ENCODE assay signal across 8 cellular contexts in the genomic region with DNA sequence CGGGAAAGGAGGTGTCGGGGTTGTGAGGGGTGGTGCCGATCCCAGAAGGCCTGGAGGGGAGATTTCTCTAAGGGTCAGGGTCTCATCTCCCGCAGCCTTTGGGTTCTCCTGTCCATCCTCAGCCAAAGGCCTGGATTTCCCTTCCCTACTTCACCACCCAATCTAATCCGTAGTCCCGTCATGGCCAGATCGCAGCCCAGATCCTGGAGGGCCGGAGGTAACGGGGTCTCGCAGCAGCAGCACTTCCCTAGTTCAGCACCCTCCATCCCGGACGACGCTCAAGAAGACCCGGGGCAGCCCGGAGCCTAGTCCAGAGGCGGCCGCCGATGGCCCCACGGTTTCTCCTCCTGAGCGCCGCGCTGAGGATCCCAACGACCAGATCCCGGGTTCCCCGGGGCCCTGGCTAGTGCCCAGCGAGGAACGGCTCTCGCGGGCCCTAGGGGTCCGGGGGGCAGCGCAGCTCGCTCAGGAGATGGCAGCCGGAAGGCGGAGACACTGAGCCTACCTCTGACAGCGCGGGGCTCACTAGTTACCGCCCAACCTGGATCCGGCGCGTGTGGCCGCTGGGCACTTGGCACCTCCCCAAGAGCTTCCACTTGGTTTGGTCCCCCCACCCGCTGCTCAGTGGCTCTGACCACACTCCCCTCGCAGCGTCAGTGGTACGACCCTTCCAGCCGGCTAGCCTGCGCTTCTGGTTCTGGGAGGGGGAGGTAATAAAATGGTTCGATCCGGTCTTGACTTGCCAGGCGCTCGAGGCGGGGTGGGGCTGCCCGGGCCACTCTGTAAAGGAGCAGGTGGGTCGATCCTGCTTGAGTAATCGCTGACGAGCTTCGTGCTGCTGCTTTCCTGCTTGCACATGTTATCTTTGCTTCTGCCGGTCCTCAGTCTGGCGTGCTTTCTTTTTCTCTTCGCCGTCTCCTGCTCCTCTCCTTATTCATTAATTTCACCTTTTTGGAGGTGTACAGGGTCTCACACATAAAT. TPM values are rescaled to one million over a fixed set of nuclear protein-coding genes. Genes with fewer than 3 reads are reported as not detected.
DNase-seq lines count a peak whose midpoint lies in the region; ATAC-seq and TF ChIP-seq lines count a peak whose summit lies in the region.

No MANE protein-coding gene starts in this region.

- peak overlapping the region; percentile 99 for H3K27ac Mint-ChIP-seq in activated CD4-positive, alpha-beta memory T cell treated with anti-CD3 and anti-CD28 coated beads, Interleukin-2, amount 10 ng/mL, durations not matched to agents 7 days and 5 days

- peak overlapping the region; percentile 80 for H3K4me3 Mint-ChIP-seq in activated CD4-positive, alpha-beta memory T cell treated with anti-CD3 and anti-CD28 coated beads, Interleukin-2, amount 10 ng/mL, durations not matched to agents 7 days and 5 days

- CTCF ChIA-PET in activated CD4-positive, alpha-beta memory T cell treated with anti-CD3 and anti-CD28 coated beads, Interleukin-2, amount 10 ng/mL, durations not matched to agents 7 days and 5 days (lab: Charles Lee), result interaction anchor here (0.9 to 3.4 kb wide), 6 partner anchors 11 to 518 kb away, joined by 3 to 20 read pairs (median 7); a partner anchor contains a TSS

- ATAC-seq in HG02610 (IDR thresholded peaks at IDR 0.05; ENCODE audit: unreplicated experiment), result peak; percentile 30
- ATAC-seq in lower lobe of right lung, result peak; percentile 43 to 61

- H3K9ac ChIP-seq in duodenal mucosa (ENCODE audit: low read depth in 1 of 2, low read length in 2 of 2), result peak overlapping the region; percentile 71 to 80

- peak overlapping the region; percentile 63 to 66 for H3K4me3 ChIP-seq in duodenal mucosa (ENCODE audit: low read depth in 1 of 2, low read length in 2 of 2)
- peak overlapping the region; percentile 51 for H3K4me3 ChIP-seq in lower lobe of right lung

- H3K9me3 Mint-ChIP-seq in activated CD4-positive, alpha-beta memory T cell treated with anti-CD3 and anti-CD28 coated beads, Interleukin-2, amount 10 ng/mL, durations not matched to agents 7 days and 5 days, result no peaks in the 10 kb centered on the region

- POLR2A ChIA-PET in activated CD4-positive, alpha-beta memory T cell treated with anti-CD3 and anti-CD28 coated beads, Interleukin-2, amount 10 ng/mL, durations not matched to agents 7 days and 5 days (lab: Charles Lee), result interaction anchor here (0.9 to 2.6 kb wide), 15 partner anchors 9 to 268 kb away, joined by 3 to 30 read pairs (median 6); a partner anchor contains a TSS

- peak; percentile 29 for TF ChIP-seq CTCF in lower lobe of right lung (IDR thresholded peaks at IDR 0.05)

- H3K36me3 ChIP-seq in duodenal mucosa (ENCODE audit: control insufficient read depth in 1 of 2, insufficient read depth in 2 of 2, low read length in 2 of 2) (no peaks in the 10 kb centered on the region), lower lobe of right lung (no peaks in the 10 kb centered on the region)

- no peaks in the 10 kb centered on the region for H3K27me3 Mint-ChIP-seq in activated CD4-positive, alpha-beta memory T cell treated with anti-CD3 and anti-CD28 coated beads, Interleukin-2, amount 10 ng/mL, durations not matched to agents 7 days and 5 days

- H3K9me3 ChIP-seq in duodenal mucosa (ENCODE audit: control insufficient read depth in 1 of 2, low read length in 2 of 2) (no peaks in the 10 kb centered on the region), lower lobe of right lung (no peaks in the 10 kb centered on the region)

- H3K4me1 ChIP-seq in duodenal mucosa (ENCODE audit: control insufficient read depth in 1 of 2, insufficient read depth in 2 of 2, low read length in 2 of 2), result peaks cover 10 to 22% of the 10 kb centered on the region in 2 donors
- H3K4me1 ChIP-seq in lower lobe of right lung, result peaks cover 19% of the 10 kb centered on the region

- H3K4me1 Mint-ChIP-seq in activated CD4-positive, alpha-beta memory T cell treated with anti-CD3 and anti-CD28 coated beads, Interleukin-2, amount 10 ng/mL, durations not matched to agents 7 days and 5 days, result peaks cover 45% of the 10 kb centered on the region

- DNase-seq in DMS53 (lab: John Stamatoyannopoulos, UW) (peak; percentile 99), NCI-H460 (ENCODE audit: extremely low read depth, low read depth) (peak; percentile 86), lower lobe of right lung (peak; percentile 86), GM03348 (ENCODE audit: low spot score) (no peak)
- peak; percentile 82 for DNase-seq in activated CD4-positive, alpha-beta memory T cell treated with anti-CD3 and anti-CD28 coated beads, Interleukin-2, amount 10 ng/mL, durations not matched to agents 7 days and 5 days
- DNase-seq in stimulated activated CD8-positive, alpha-beta memory T cell treated with anti-CD3 and anti-CD28 coated beads, Interleukin-15, amount 100 ng/mL, for 24 hours (ENCODE audit: low read depth), result peak; percentile 22

- H3K27ac ChIP-seq in duodenal mucosa (ENCODE audit: low read depth, low read length) (peak overlapping the region; percentile 94), lower lobe of right lung (peak overlapping the region; percentile 91)

- H3K27me3 ChIP-seq in duodenal mucosa (ENCODE audit: control insufficient read depth in 1 of 2, insufficient read depth in 2 of 2, low read length in 2 of 2), result no peaks in the 10 kb centered on the region
- H3K27me3 ChIP-seq in lower lobe of right lung (ENCODE audit: low read depth), result no peaks in the 10 kb centered on the region

- no peaks in the 10 kb centered on the region for H3K36me3 Mint-ChIP-seq in activated CD4-positive, alpha-beta memory T cell treated with anti-CD3 and anti-CD28 coated beads, Interleukin-2, amount 10 ng/mL, durations not matched to agents 7 days and 5 days (ENCODE audit: low read depth)

- intact Hi-C loops in lower lobe of right lung (cut with DNase I), result no loop called here

RNA-seq across cellular contexts. Expression of a gene that starts 3.6 kb away (rescaled TPM):
- total RNA-seq in NCI-H460 (2014; rRNA removed; shearing (Covaris generic)), result 0.89 and 2.4 TPM in 2 replicates
- 7.1 and 7.7 TPM in 2 replicates for polyA plus RNA-seq in NCI-H460 (2014; cell fraction: nucleus; rRNA removed)
- 1 to 10 TPM; 1.6 to 2.0 TPM for total RNA-seq in activated CD4-positive, alpha-beta memory T cell treated with anti-CD3 and anti-CD28 coated beads, Interleukin-2, amount 10 ng/mL, durations not matched to agents 7 days and 5 days
- 6.7 TPM for total RNA-seq in lower lobe of right lung

RNA-seq across cellular contexts. Expression of a gene that starts 5.5 kb away (rescaled TPM):
- 238 and 249 TPM in 2 replicates for total RNA-seq in NCI-H460 (2014; rRNA removed; shearing (Covaris generic))
- 25.4 and 52.5 TPM in 2 replicates for polyA plus RNA-seq in NCI-H460 (2014; cell fraction: nucleus; rRNA removed)
- 100 to 1,000 TPM; 267 to 273 TPM for total RNA-seq in activated CD4-positive, alpha-beta memory T cell treated with anti-CD3 and anti-CD28 coated beads, Interleukin-2, amount 10 ng/mL, durations not matched to agents 7 days and 5 days
- total RNA-seq in lower lobe of right lung, result 91.8 TPM

RNA-seq across cellular contexts. Expression of a gene that starts 20.0 kb away (rescaled TPM):
- total RNA-seq in NCI-H460 (2014; rRNA removed; shearing (Covaris generic)), result 11.0 and 13.3 TPM in 2 replicates
- polyA plus RNA-seq in NCI-H460 (2014; cell fraction: nucleus; rRNA removed), result 57.4 and 58.0 TPM in 2 replicates
- total RNA-seq in activated CD4-positive, alpha-beta memory T cell treated with anti-CD3 and anti-CD28 coated beads, Interleukin-2, amount 10 ng/mL, durations not matched to agents 7 days and 5 days, result 10 to 100 TPM; 19.0 to 20.3 TPM
- total RNA-seq in lower lobe of right lung, result 13.1 TPM

RNA-seq across cellular contexts. Expression of a gene that starts 33.8 kb away (rescaled TPM):
- 0.89 and 0.92 TPM in 2 replicates for total RNA-seq in NCI-H460 (2014; rRNA removed; shearing (Covaris generic))
- polyA plus RNA-seq in NCI-H460 (2014; cell fraction: nucleus; rRNA removed), result 2.4 and 5.0 TPM in 2 replicates
- 1 to 10 TPM; 1.1 to 1.2 TPM for total RNA-seq in activated CD4-positive, alpha-beta memory T cell treated with anti-CD3 and anti-CD28 coated beads, Interleukin-2, amount 10 ng/mL, durations not matched to agents 7 days and 5 days
- 4.2 TPM for total RNA-seq in lower lobe of right lung

RNA-seq across cellular contexts. Expression of a gene that starts 42.7 kb away (rescaled TPM):
- total RNA-seq in NCI-H460 (2014; rRNA removed; shearing (Covaris generic)), result 30.6 and 31.7 TPM in 2 replicates
- 26.0 and 28.3 TPM in 2 replicates for polyA plus RNA-seq in NCI-H460 (2014; cell fraction: nucleus; rRNA removed)
- 10 to 100 TPM; 41.9 to 43.6 TPM for total RNA-seq in activated CD4-positive, alpha-beta memory T cell treated with anti-CD3 and anti-CD28 coated beads, Interleukin-2, amount 10 ng/mL, durations not matched to agents 7 days and 5 days
- 19.1 TPM for total RNA-seq in lower lobe of right lung
